19 cellular contexts compared by ENCODE assay signal in genomic region chr12:109512608-109513007, GRCh38.
"Had no signal": no experiment of that assay in that cellular context is flagged by ENCODE, and none has a peak within 500 bp of the region (broad histone marks: within the 10 kb centered on the region; RNA-seq: fewer than 3 reads in every experiment).

No MANE protein-coding gene starts in this region.

- H3K36me3 ChIP-seq: uterus had no signal

- H3K27me3 ChIP-seq: brain microvascular endothelial cell, hepatocyte, tibial nerve, uterus had no signal

- H3K79me2 ChIP-seq: hepatocyte had no signal

- H3K4me1 Mint-ChIP-seq: activated B cell treated with CpG ODN at 0.5 μM for 24 hours; activated CD4-positive, alpha-beta memory T cell treated with anti-CD3 and anti-CD28 coated beads, Interleukin-2, amount 10 ng/mL, durations not matched to agents 7 days and 5 days; activated CD8-positive, alpha-beta memory T cell treated with anti-CD3 and anti-CD28 coated beads, Interleukin-2, amount 10 ng/mL, durations not matched to agents 7 days and 5 days; activated naive CD8-positive, alpha-beta T cell treated with anti-CD3 and anti-CD28 coated beads for 36 hours; central memory CD8-positive, alpha-beta T cell; T-cell had no signal

- H2AFZ ChIP-seq: hepatocyte had no signal

- H3K9me3 Mint-ChIP-seq: activated B cell treated with CpG ODN at 0.5 μM for 24 hours; activated CD4-positive, alpha-beta memory T cell treated with anti-CD3 and anti-CD28 coated beads, Interleukin-2, amount 10 ng/mL, durations not matched to agents 7 days and 5 days; activated naive CD8-positive, alpha-beta T cell treated with anti-CD3 and anti-CD28 coated beads for 36 hours; central memory CD8-positive, alpha-beta T cell; stimulated activated naive CD8-positive, alpha-beta T cell treated with anti-CD3 and anti-CD28 coated beads, Interleukin-15, Interleukin-2, amounts not matched to agents 100 ng/mL and 50 ng/mL, for 24 hours; T-cell had no signal

- H3K4me3 ChIP-seq: hepatocyte, psoas muscle, tibial nerve, uterus had no signal

- H3K4me1 ChIP-seq: psoas muscle, tibial nerve, uterus had no signal

- H3K4me2 ChIP-seq: hepatocyte had no signal

- ATAC-seq: activated CD8-positive, alpha-beta memory T cell treated with anti-CD3 and anti-CD28 coated beads, Interleukin-2, amount 10 ng/mL, durations not matched to agents 7 days and 5 days; esophagus mucosa; left colon; psoas muscle; right cardiac atrium; T-cell had no signal

- H3K9me3 ChIP-seq: psoas muscle, tibial nerve, uterus had no signal

- H3K4me3 Mint-ChIP-seq: activated B cell treated with CpG ODN at 0.5 μM for 24 hours; activated CD4-positive, alpha-beta memory T cell treated with anti-CD3 and anti-CD28 coated beads, Interleukin-2, amount 10 ng/mL, durations not matched to agents 7 days and 5 days; activated CD8-positive, alpha-beta memory T cell treated with anti-CD3 and anti-CD28 coated beads, Interleukin-2, amount 10 ng/mL, durations not matched to agents 7 days and 5 days; activated naive CD8-positive, alpha-beta T cell treated with anti-CD3 and anti-CD28 coated beads for 36 hours; central memory CD8-positive, alpha-beta T cell; stimulated activated naive CD8-positive, alpha-beta T cell treated with anti-CD3 and anti-CD28 coated beads, Interleukin-15, Interleukin-2, amounts not matched to agents 100 ng/mL and 50 ng/mL, for 24 hours; T-cell had no signal

- H3K27me3 Mint-ChIP-seq: activated B cell treated with CpG ODN at 0.5 μM for 24 hours; activated CD4-positive, alpha-beta memory T cell treated with anti-CD3 and anti-CD28 coated beads, Interleukin-2, amount 10 ng/mL, durations not matched to agents 7 days and 5 days; activated CD8-positive, alpha-beta memory T cell treated with anti-CD3 and anti-CD28 coated beads, Interleukin-2, amount 10 ng/mL, durations not matched to agents 7 days and 5 days; activated naive CD8-positive, alpha-beta T cell treated with anti-CD3 and anti-CD28 coated beads for 36 hours; central memory CD8-positive, alpha-beta T cell; stimulated activated naive CD8-positive, alpha-beta T cell treated with anti-CD3 and anti-CD28 coated beads, Interleukin-15, Interleukin-2, amounts not matched to agents 100 ng/mL and 50 ng/mL, for 24 hours; T-cell had no signal

- H3K27ac ChIP-seq: brain microvascular endothelial cell, hepatocyte, psoas muscle, tibial nerve, uterus had no signal

- DNase-seq: activated B cell treated with CpG ODN at 0.5 μM for 24 hours; activated CD4-positive, alpha-beta memory T cell treated with anti-CD3 and anti-CD28 coated beads, Interleukin-2, amount 10 ng/mL, durations not matched to agents 7 days and 5 days; activated CD4-positive, alpha-beta T cell treated with anti-CD3 and anti-CD28 coated beads for 4 hours; activated CD8-positive, alpha-beta memory T cell treated with anti-CD3 and anti-CD28 coated beads, Interleukin-2, amount 10 ng/mL, durations not matched to agents 7 days and 5 days; activated naive CD4-positive, alpha-beta T cell; activated naive CD8-positive, alpha-beta T cell treated with anti-CD3 and anti-CD28 coated beads for 36 hours; amygdala; brain microvascular endothelial cell; effector CD4-positive, alpha-beta T cell; left colon; psoas muscle; right cardiac atrium; T-cell; uterus had no signal

- H3K27ac Mint-ChIP-seq: activated B cell treated with CpG ODN at 0.5 μM for 24 hours; activated CD4-positive, alpha-beta memory T cell treated with anti-CD3 and anti-CD28 coated beads, Interleukin-2, amount 10 ng/mL, durations not matched to agents 7 days and 5 days; activated CD8-positive, alpha-beta memory T cell treated with anti-CD3 and anti-CD28 coated beads, Interleukin-2, amount 10 ng/mL, durations not matched to agents 7 days and 5 days; activated naive CD8-positive, alpha-beta T cell treated with anti-CD3 and anti-CD28 coated beads for 36 hours; stimulated activated naive CD8-positive, alpha-beta T cell treated with anti-CD3 and anti-CD28 coated beads, Interleukin-15, Interleukin-2, amounts not matched to agents 100 ng/mL and 50 ng/mL, for 24 hours; T-cell had no signal
